In the genomic region with DNA sequence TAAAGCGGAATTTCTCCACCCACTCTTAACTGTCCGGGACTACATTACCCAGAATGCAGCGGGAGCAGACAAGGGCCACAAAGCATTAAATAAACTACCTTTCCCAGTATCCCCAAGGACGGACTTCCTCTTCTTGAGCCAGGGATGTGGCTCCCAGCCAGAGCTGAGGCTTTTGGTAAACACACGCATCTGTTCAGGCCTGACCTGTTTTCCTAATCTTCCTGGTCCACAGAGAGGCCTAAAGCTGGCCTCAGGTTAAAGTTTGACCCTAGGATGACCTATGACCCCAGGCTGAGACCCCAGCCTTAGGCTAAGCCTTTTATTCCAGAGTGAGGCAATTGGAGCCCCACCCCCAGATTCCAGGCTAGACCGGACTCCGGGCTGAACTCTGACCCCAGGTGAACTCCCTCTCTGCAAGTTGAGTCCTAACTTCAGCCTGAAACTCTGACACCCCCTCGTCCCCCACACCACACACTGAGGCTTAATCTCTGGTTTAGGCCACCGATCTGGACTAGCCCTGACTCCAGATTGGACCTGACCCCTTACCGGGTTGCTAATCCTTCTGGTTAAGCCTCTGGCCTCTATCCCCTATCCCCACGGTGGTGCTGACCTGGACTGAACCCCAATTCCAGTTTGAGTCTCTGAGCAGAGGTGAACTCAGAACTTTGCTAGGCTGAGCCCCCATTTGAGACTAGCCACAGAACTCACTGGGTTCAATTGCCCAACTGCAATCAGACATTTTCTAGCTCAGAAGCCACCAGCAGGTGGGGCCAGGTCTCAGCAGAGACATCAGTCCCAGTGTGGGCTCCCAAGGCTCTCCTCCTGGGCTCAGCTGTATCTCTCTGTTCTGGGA, we compare ENCODE assay signal across 8 cellular contexts. TPM values are rescaled to one million over a fixed set of nuclear protein-coding genes. Genes with fewer than 3 reads are reported as not detected.
DNase-seq lines count a peak whose midpoint lies in the region; ATAC-seq and TF ChIP-seq lines count a peak whose summit lies in the region.

No MANE protein-coding gene starts in this region.

- no peaks in the 10 kb centered on the region for H3K27me3 ChIP-seq in CD4-positive, alpha-beta memory T cell (ENCODE audit: insufficient read depth, low read length)
- no peaks in the 10 kb centered on the region for H3K27me3 ChIP-seq in GM23338 (ENCODE audit: insufficient read depth)

- H3K27ac Mint-ChIP-seq in CD4-positive, alpha-beta memory T cell = peak overlapping the region; percentile 93 to 99 (median 98)
- H3K27ac Mint-ChIP-seq in GM23338 = peak overlapping the region; percentile 95

- 0 out of 2 replicates have a peak, but pooled peaks cover 11% of the 10 kb centered on the region for H3F3A ChIP-seq in GM23338 (replicated peaks; ENCODE audit: low read depth)

- peaks cover 15% of the 10 kb centered on the region; the same call in 1 of the 2 replicates for H4K20me1 ChIP-seq in GM23338 (replicated peaks; ENCODE audit: insufficient read depth)

- POLR2A ChIA-PET in CD4-positive, alpha-beta memory T cell (lab: Charles Lee; ENCODE audit: partially characterized antibody) = interaction anchor here (0.7 to 6.4 kb wide), 24 partner anchors 9 to 366 kb away, joined by 3 to 130 read pairs (median 6); a partner anchor contains a TSS

- CTCF ChIA-PET in CD4-positive, alpha-beta memory T cell (lab: Charles Lee; ENCODE audit: partially characterized antibody) = interaction anchor here (0.6 to 6.8 kb wide), 25 partner anchors 23 to 519 kb away, joined by 3 to 184 read pairs (median 4); a partner anchor contains a TSS

- DNase-seq in CD4-positive, alpha-beta memory T cell = peak; percentile 68 to 84 (median 70)
- DNase-seq in GM23338 (ENCODE audit: low spot score) (peak; percentile 83), NCI-H748 (lab: John Stamatoyannopoulos, UW; ENCODE audit: unreplicated experiment) (peak; percentile 69), dermis microvascular lymphatic vessel endothelial cell (ENCODE audit: low read depth in 2 of 2) (peak; percentile 79 to 100), lung microvascular endothelial cell (ENCODE audit: low read depth in 2 of 2) (peak; percentile 90 to 100), islet precursor cell (no peak)
- DNase-seq in activated CD4-positive, alpha-beta T cell treated with anti-CD3 and anti-CD28 coated beads, Interleukin-2, amount 50 U/mL, for 1 hour = peak; percentile 71
- peak; percentile 59 to 76 (median 72) for DNase-seq in stimulated activated CD4-positive, alpha-beta T cell treated with anti-CD3 and anti-CD28 coated beads, TNF-alpha, amount 100 ng/mL, for 48 hours (ENCODE audit: low read depth in 3 of 3)

- H3K4me2 ChIP-seq in GM23338 = peak overlapping the region; percentile 95

- no peaks in the 10 kb centered on the region for H3K9me3 Mint-ChIP-seq in CD4-positive, alpha-beta memory T cell
- no peaks in the 10 kb centered on the region for H3K9me3 Mint-ChIP-seq in GM23338

- peaks cover 34% of the 10 kb centered on the region for H3K79me2 ChIP-seq in GM23338 (replicated peaks; ENCODE audit: insufficient read depth)

- H3K4me1 Mint-ChIP-seq in CD4-positive, alpha-beta memory T cell = peaks cover 17 to 52% (median 35%) of the 10 kb centered on the region in 4 donors
- peaks cover 43% of the 10 kb centered on the region for H3K4me1 Mint-ChIP-seq in GM23338

- H3K36me3 Mint-ChIP-seq in CD4-positive, alpha-beta memory T cell = peaks cover 9 to 22% of the 10 kb centered on the region in 2 donors
- peaks cover 11% of the 10 kb centered on the region for H3K36me3 Mint-ChIP-seq in GM23338 (ENCODE audit: low read depth)

- H3K4me3 Mint-ChIP-seq in CD4-positive, alpha-beta memory T cell = peak overlapping the region; percentile 92 to 98 (median 96)
- H3K4me3 Mint-ChIP-seq in GM23338 = peak overlapping the region; percentile 95

- H3K9me3 ChIP-seq in CD4-positive, alpha-beta memory T cell (ENCODE audit: control insufficient read depth in 1 of 2, low read length in 2 of 2) = no peaks in the 10 kb centered on the region

- intact Hi-C loops in CD4-positive, alpha-beta memory T cell (cut with micrococcal nuclease) = loop anchor here (1.0 to 5.0 kb wide), 7 partner anchors 15 to 365 kb away; a partner anchor contains a TSS

- peak overlapping the region; percentile 89; the same call in 1 of the 2 replicates for H2AFZ ChIP-seq in GM23338

- peak overlapping the region; percentile 94 for H3K27ac ChIP-seq in CD4-positive, alpha-beta memory T cell (ENCODE audit: low read depth, low read length)
- H3K27ac ChIP-seq in GM23338 (ENCODE audit: low read depth) = peak overlapping the region; percentile 95

- no peaks in the 10 kb centered on the region for H3K9me2 ChIP-seq in GM23338 (ENCODE audit: insufficient read depth)

- peak; percentile 30 for ATAC-seq in GM23338

- peak overlapping the region in 1 of 2 donors; percentile 33 for H3K4me3 ChIP-seq in CD4-positive, alpha-beta memory T cell (ENCODE audit: low read length in 2 of 2)
- H3K4me3 ChIP-seq in GM23338 = peak overlapping the region; percentile 58

- TF ChIP-seq CTCF in GM23338 (conservative IDR thresholded peaks at IDR 0.05; ENCODE audit: low read depth in 2 of 2) = peak; percentile 65 to 80

- peaks cover 5% of the 10 kb centered on the region for H3K36me3 ChIP-seq in CD4-positive, alpha-beta memory T cell (ENCODE audit: insufficient read depth, low read length)
- 0 out of 2 replicates have a peak, but pooled peaks cover 5% of the 10 kb centered on the region for H3K36me3 ChIP-seq in GM23338 (ENCODE audit: insufficient read depth)

- no peaks in the 10 kb centered on the region for H3K27me3 Mint-ChIP-seq in CD4-positive, alpha-beta memory T cell
- H3K27me3 Mint-ChIP-seq in GM23338 (ENCODE audit: insufficient read depth, low read depth, poor library complexity) = peaks cover 18% of the 10 kb centered on the region

- peaks cover 50% of the 10 kb centered on the region for H3K4me1 ChIP-seq in CD4-positive, alpha-beta memory T cell (ENCODE audit: insufficient read depth, low read length)
- peaks cover 36% of the 10 kb centered on the region for H3K4me1 ChIP-seq in GM23338 (ENCODE audit: insufficient read depth)

TF ChIP-seq in GM23338, 12 proteins besides CTCF, POLR2A, EP300 and RAD21:
- peak; percentile 16; the same call in 1 of the 2 replicates for TF ChIP-seq POLR2AphosphoS5 (IDR thresholded peaks at IDR 0.05; ENCODE audit: low read depth)
- no peak for TF ChIP-seq EZH2phosphoT487 (IDR thresholded peaks at IDR 0.05; ENCODE audit: unreplicated experiment)
- TF ChIP-seq, protein P1, sequence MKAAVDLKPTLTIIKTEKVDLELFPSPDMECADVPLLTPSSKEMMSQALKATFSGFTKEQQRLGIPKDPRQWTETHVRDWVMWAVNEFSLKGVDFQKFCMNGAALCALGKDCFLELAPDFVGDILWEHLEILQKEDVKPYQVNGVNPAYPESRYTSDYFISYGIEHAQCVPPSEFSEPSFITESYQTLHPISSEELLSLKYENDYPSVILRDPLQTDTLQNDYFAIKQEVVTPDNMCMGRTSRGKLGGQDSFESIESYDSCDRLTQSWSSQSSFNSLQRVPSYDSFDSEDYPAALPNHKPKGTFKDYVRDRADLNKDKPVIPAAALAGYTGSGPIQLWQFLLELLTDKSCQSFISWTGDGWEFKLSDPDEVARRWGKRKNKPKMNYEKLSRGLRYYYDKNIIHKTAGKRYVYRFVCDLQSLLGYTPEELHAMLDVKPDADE (IDR thresholded peaks at IDR 0.05) = peak; percentile 98

RNA-seq across cellular contexts. Expression of a gene that starts 0.7 kb away (rescaled TPM):
- total RNA-seq in CD4-positive, alpha-beta memory T cell = 10 to 100 TPM; 75.6 to 85.3 TPM
- 100 to 1,000 TPM in 1 of 2 donors, 10 to 100 TPM in 1; 99.2 to 183 TPM for polyA plus RNA-seq in CD4-positive, alpha-beta memory T cell
- total RNA-seq in GM23338 (2014; rRNA removed; shearing (Covaris generic)) = 42.6 and 57.9 TPM in 2 replicates
- 44.8 and 45.9 TPM in 2 replicates for polyA plus RNA-seq in GM23338 (2016; fragmentation: Nextera tagmentation; extraction: Ambion mirVana)
- total RNA-seq in dermis microvascular lymphatic vessel endothelial cell (32.1 and 48.3 TPM in 2 replicates), lung microvascular endothelial cell (42.1 and 58.3 TPM in 2 replicates)

RNA-seq across cellular contexts. Expression of a gene that starts 1.4 kb away (rescaled TPM):
- 1 to 10 TPM; 6.1 to 6.5 TPM for total RNA-seq in CD4-positive, alpha-beta memory T cell
- polyA plus RNA-seq in CD4-positive, alpha-beta memory T cell = 1 to 10 TPM; 1.1 to 2.0 TPM
- total RNA-seq in GM23338 (2014; rRNA removed; shearing (Covaris generic)) = 46.2 and 56.8 TPM in 2 replicates
- 65.4 and 68.5 TPM in 2 replicates for polyA plus RNA-seq in GM23338 (2016; fragmentation: Nextera tagmentation; extraction: Ambion mirVana)
- 21.7 and 25.0 TPM in 2 replicates for total RNA-seq in dermis microvascular lymphatic vessel endothelial cell
- 17.7 and 20.4 TPM in 2 replicates for total RNA-seq in lung microvascular endothelial cell

RNA-seq across cellular contexts. Expression of a gene that starts 17.6 kb away (rescaled TPM):
- total RNA-seq in CD4-positive, alpha-beta memory T cell = 1 to 10 TPM; 1.5 to 2.2 TPM
- polyA plus RNA-seq in CD4-positive, alpha-beta memory T cell = not detected
- total RNA-seq in GM23338 (2014; rRNA removed; shearing (Covaris generic)) = 4.8 and 17.7 TPM in 2 replicates
- 5.1 and 7.5 TPM in 2 replicates for polyA plus RNA-seq in GM23338 (2016; fragmentation: Nextera tagmentation; extraction: Ambion mirVana)
- total RNA-seq in dermis microvascular lymphatic vessel endothelial cell (0.51 TPM in 2 replicates), lung microvascular endothelial cell (0.44 and 1.6 TPM in 2 replicates)

RNA-seq across cellular contexts. Expression of a gene that starts 29.1 kb away (rescaled TPM):
- 10 to 100 TPM; 59.3 to 64.3 TPM for total RNA-seq in CD4-positive, alpha-beta memory T cell
- polyA plus RNA-seq in CD4-positive, alpha-beta memory T cell = 10 to 100 TPM; 26.9 to 37.9 TPM
- total RNA-seq in GM23338 (2014; rRNA removed; shearing (Covaris generic)) = 25.6 and 38.4 TPM in 2 replicates
- 20.7 and 24.6 TPM in 2 replicates for polyA plus RNA-seq in GM23338 (2016; fragmentation: Nextera tagmentation; extraction: Ambion mirVana)
- total RNA-seq in dermis microvascular lymphatic vessel endothelial cell (3.2 and 3.8 TPM in 2 replicates), lung microvascular endothelial cell (2.2 and 3.0 TPM in 2 replicates)

RNA-seq across cellular contexts. Expression of a gene that starts 34.4 kb away (rescaled TPM):
- 10 to 100 TPM; 82.5 to 87.6 TPM for total RNA-seq in CD4-positive, alpha-beta memory T cell
- polyA plus RNA-seq in CD4-positive, alpha-beta memory T cell = 10 to 100 TPM; 16.0 to 23.9 TPM
- 1.7 and 1.8 TPM in 2 replicates for total RNA-seq in GM23338 (2014; rRNA removed; shearing (Covaris generic))
- polyA plus RNA-seq in GM23338 (2016; fragmentation: Nextera tagmentation; extraction: Ambion mirVana) = 0.82 and 1.0 TPM in 2 replicates
- under 0.01 and 0.13 TPM in 2 replicates for total RNA-seq in dermis microvascular lymphatic vessel endothelial cell
- 0.22 TPM in 1 of 2 replicates, not detected in the other for total RNA-seq in lung microvascular endothelial cell
